Comparison of ENCODE assay signal across 18 cellular contexts in the genomic region with DNA sequence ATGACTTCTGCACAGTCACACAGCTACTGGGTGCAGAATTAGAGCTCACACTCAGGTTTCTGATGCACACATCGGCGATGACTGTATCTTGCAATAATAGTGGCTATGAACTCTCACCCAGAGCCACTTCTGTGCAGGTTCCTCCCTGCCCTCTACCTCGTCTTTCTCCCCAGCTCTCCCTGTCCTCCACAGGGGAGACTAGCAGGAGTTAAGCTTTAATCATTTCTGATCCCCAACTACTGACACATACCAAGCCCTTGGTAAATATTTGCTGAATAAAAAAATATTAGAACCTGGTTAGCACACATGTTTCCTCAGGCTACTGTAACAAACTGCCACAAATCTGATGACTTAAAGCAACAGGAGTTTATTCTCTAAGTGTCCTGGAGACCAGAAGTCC.
"Had no signal": no experiment of that assay in that cellular context is flagged by ENCODE, and none has a peak within 500 bp of the region (broad histone marks: within the 10 kb centered on the region; RNA-seq: fewer than 3 reads in every experiment).

No MANE protein-coding gene starts in this region.

- H3K4me3 ChIP-seq: dorsolateral prefrontal cortex, esophagus squamous epithelium, gastroesophageal sphincter, mucosa of descending colon, psoas muscle, right lobe of liver, testis, tibial nerve had no signal

- ATAC-seq: gastroesophageal sphincter; mucosa of descending colon; naive thymus-derived CD8-positive, alpha-beta T cell; psoas muscle; right lobe of liver; stimulated activated memory B cell treated with anti-CD40 and anti-IgM and Interleukin-4, amounts not matched to agents 10 μg/mL and 1 μg/mL and 100 μg/mL, for 72 hours had no signal

- DNase-seq: cortex of kidney; dorsolateral prefrontal cortex; effector CD8-positive, alpha-beta T cell; esophagus squamous epithelium; foreskin fibroblast; hippocampal formation; mammary epithelial cell; mucosa of descending colon; naive thymus-derived CD8-positive, alpha-beta T cell; psoas muscle; retina; right lobe of liver; stimulated activated CD4-positive, alpha-beta T cell treated with anti-CD3 and anti-CD28 coated beads, Interleukin-4, amount 100 ng/mL, for 24 hours had no signal

- H3K27ac ChIP-seq: dorsolateral prefrontal cortex, gastroesophageal sphincter, neutrophil, psoas muscle, right lobe of liver, testis, tibial nerve had no signal

- H3K4me1 ChIP-seq: gastroesophageal sphincter, psoas muscle, right lobe of liver, testis, tibial nerve had no signal

- H3K27me3 ChIP-seq: neutrophil, right lobe of liver, testis, tibial nerve had no signal

- H3K9me3 ChIP-seq: esophagus squamous epithelium, gastroesophageal sphincter, mucosa of descending colon, neutrophil, psoas muscle, right lobe of liver, testis, tibial nerve had no signal

- H3K36me3 ChIP-seq: esophagus squamous epithelium, gastroesophageal sphincter, neutrophil, right lobe of liver, tibial nerve had no signal
